In the genomic region with DNA sequence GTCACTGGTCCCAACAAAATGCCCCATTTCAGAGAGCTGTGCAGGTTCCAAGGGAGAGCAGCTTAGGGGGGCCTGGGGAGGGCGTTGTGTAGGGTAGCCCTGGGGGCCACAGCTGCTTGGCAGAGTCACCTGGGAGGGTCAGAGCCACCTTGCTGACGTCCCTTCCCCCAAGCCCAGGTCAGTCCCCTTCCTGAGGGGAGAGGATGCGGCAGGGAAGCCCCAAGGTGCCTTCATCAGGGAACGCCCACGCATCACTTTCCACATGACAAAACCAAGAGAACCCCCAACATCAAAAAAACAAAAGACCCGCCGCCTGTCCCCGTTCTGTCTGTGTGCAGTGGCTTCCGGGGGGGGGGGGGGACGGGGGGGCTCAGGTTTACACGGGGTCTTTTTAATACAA, we compare ENCODE assay signal across 18 cellular contexts.
"Had no signal": no experiment of that assay in that cellular context is flagged by ENCODE, and none has a peak within 500 bp of the region (broad histone marks: within the 10 kb centered on the region; RNA-seq: fewer than 3 reads in every experiment).

No MANE protein-coding gene starts in this region.

- H3K4me1 ChIP-seq: foreskin keratinocyte had no signal

- H3K4me2 ChIP-seq: smooth muscle cell had no signal

- H3K27ac Mint-ChIP-seq: activated B cell treated with CpG ODN at 0.5 μM for 24 hours; activated naive CD8-positive, alpha-beta T cell; mesothelial cell of epicardium; nephron; stimulated activated memory B cell treated with anti-CD40 and anti-IgM and Interleukin-4, amounts not matched to agents 10 μg/mL and 1 μg/mL and 100 μg/mL, for 72 hours; type B pancreatic cell had no signal

- H3K27ac ChIP-seq: dorsolateral prefrontal cortex, foreskin keratinocyte, testis had no signal

- H3K4me3 Mint-ChIP-seq: activated B cell treated with CpG ODN at 0.5 μM for 24 hours; activated naive CD8-positive, alpha-beta T cell; brain; mesothelial cell of epicardium; nephron; stimulated activated memory B cell treated with anti-CD40 and anti-IgM and Interleukin-4, amounts not matched to agents 10 μg/mL and 1 μg/mL and 100 μg/mL, for 72 hours; type B pancreatic cell had no signal

- H3K36me3 Mint-ChIP-seq: activated naive CD8-positive, alpha-beta T cell had no signal

- DNase-seq: activated B cell treated with CpG ODN at 0.5 μM for 24 hours; central memory CD4-positive, alpha-beta T cell; dorsolateral prefrontal cortex; foreskin keratinocyte; kidney; nucleus accumbens; stimulated activated CD4-positive, alpha-beta T cell treated with anti-CD3 and anti-CD28 coated beads, Interleukin-4, amount 100 ng/mL, for 1 hour; testis had no signal

- H3K9me3 ChIP-seq: testis had no signal

- ATAC-seq: foreskin keratinocyte; left lobe of liver; sciatic nerve; stimulated activated memory B cell treated with anti-CD40 and anti-IgM and Interleukin-4, amounts not matched to agents 10 μg/mL and 1 μg/mL and 100 μg/mL, for 72 hours had no signal

- H3K4me1 Mint-ChIP-seq: nephron had no signal

- H3K4me3 ChIP-seq: dorsolateral prefrontal cortex, lung, smooth muscle cell, testis had no signal

- H3K27me3 ChIP-seq: dorsolateral prefrontal cortex, foreskin keratinocyte, testis had no signal

- H3K9me3 Mint-ChIP-seq: activated B cell treated with CpG ODN at 0.5 μM for 24 hours; brain; mesothelial cell of epicardium; nephron; stimulated activated memory B cell treated with anti-CD40 and anti-IgM and Interleukin-4, amounts not matched to agents 10 μg/mL and 1 μg/mL and 100 μg/mL, for 72 hours; type B pancreatic cell had no signal

- H3K27me3 Mint-ChIP-seq: activated B cell treated with CpG ODN at 0.5 μM for 24 hours; activated naive CD8-positive, alpha-beta T cell; stimulated activated memory B cell treated with anti-CD40 and anti-IgM and Interleukin-4, amounts not matched to agents 10 μg/mL and 1 μg/mL and 100 μg/mL, for 72 hours; type B pancreatic cell had no signal
